ENCODE assay signal across 1 cellular context in the genomic region with DNA sequence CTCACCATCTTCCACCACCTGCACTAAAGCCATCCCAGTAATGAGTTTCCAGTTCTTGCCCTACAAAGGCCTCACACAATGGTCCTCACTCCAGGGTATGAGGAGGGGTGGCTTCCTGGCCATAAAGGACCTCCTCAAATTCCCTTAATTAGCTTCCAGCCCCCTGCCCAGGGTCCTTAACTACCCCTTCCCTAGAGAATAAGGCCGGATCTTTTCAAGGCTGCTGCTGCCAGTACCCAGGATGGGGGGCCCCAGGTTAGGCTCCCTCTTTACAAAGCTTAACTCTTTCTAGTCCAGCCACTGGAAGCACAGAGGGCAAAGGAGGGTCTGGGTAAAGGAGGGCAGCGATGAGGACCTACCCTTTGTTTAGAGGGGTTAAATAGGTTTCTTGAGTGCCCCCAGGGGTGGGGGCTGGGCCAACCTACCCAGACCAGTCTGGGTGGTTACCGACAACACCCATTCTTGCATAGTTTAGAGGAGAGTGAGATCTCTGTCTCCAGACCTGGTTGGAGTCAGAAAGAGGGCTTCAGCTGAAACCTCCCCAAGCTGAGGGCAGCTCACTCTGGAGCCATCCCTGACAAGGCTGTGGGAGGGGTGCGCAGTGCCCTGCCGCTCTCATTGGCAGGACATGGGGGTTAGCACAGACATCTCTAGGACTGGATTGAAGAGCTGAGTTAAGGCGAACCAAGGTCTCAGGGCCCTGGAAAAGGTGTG.
TF ChIP-seq lines count a peak whose summit lies in the region.

No MANE protein-coding gene starts in this region.

TF ChIP-seq in HCT116, 20 proteins besides CTCF, POLR2A, EP300 and RAD21:
- TF ChIP-seq TCF7L2 (IDR thresholded peaks at IDR 0.05; ENCODE audit: borderline replicate concordance, extremely low read depth, insufficient read depth, insufficient read length) (no peak), EZH2 (IDR thresholded peaks at IDR 0.05) (no peak), ZBTB33 (IDR thresholded peaks at IDR 0.05; ENCODE audit: extremely low read depth, insufficient replicate concordance, low read length) (no peak), ZFX (IDR thresholded peaks at IDR 0.05) (no peak), SP1 (IDR thresholded peaks at IDR 0.05; ENCODE audit: low read depth) (no peak), JUND (IDR thresholded peaks at IDR 0.05) (no peak), CBX3 (IDR thresholded peaks at IDR 0.05; ENCODE audit: low read depth) (no peak), FOSL1 (IDR thresholded peaks at IDR 0.05; ENCODE audit: low read depth) (no peak), YY1 (IDR thresholded peaks at IDR 0.05; ENCODE audit: extremely low read depth, insufficient replicate concordance, low read depth, low read length) (no peak)
- TF ChIP-seq, protein P1, sequence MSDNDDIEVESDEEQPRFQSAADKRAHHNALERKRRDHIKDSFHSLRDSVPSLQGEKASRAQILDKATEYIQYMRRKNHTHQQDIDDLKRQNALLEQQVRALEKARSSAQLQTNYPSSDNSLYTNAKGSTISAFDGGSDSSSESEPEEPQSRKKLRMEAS (IDR thresholded peaks at IDR 0.05) = no peak
- TF ChIP-seq, protein P2, sequence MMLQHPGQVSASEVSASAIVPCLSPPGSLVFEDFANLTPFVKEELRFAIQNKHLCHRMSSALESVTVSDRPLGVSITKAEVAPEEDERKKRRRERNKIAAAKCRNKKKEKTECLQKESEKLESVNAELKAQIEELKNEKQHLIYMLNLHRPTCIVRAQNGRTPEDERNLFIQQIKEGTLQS (IDR thresholded peaks at IDR 0.05) = no peak
